In the genomic region with DNA sequence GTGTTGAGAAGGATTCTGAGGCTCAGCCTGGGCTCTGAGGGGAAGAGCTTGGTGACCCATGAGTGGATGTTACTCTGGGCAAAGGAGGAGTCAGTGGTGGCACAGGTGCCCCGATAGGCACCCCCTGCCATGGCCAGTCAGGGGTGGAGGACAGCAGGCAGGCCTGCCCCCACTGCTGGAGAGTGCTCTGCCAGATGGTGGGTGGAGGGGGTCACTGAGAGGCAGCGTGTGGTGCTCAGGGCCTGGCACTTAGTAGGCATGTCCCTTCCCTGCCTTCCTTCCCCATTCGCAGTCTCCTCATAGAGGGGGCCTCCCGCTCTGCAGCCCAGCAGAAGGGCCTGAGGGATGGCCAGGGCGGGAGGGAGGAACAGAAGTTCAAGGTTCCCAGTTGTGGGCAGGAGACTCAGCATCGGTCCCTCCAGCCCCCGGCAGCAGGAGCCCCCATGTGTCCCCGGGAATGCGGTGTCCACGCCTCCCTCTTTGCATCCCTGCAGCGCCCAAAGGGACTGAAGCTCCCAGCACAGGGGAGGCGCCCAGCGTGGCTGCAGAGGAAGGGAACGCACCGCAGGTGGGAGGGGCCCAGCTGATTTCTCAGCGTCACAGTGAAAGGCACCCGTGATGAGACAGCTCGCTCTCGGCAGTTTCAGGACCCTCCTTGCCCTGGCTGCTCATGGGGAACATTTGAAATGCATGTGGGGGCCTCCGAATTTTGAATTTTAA, we compare ENCODE assay signal across 15 cellular contexts. TPM values are rescaled to one million over a fixed set of nuclear protein-coding genes. Genes with fewer than 3 reads are reported as not detected.
DNase-seq lines count a peak whose midpoint lies in the region; ATAC-seq, FAIRE-seq and TF ChIP-seq lines count a peak whose summit lies in the region.
"Had no signal": no experiment of that assay in that cellular context is flagged by ENCODE, and none has a peak within 500 bp of the region (broad histone marks: within the 10 kb centered on the region; RNA-seq: fewer than 3 reads in every experiment).

No MANE protein-coding gene starts in this region.

- 78 to 82% methylated on average over 16 to 18 of the region's 20 CpGs for WGBS in body of pancreas, 2 donors
- WGBS in HepG2 (ENCODE audit: low lambda C conversion rate) = 19% methylated on average over 15 of the region's 20 CpGs

- no TSS peak for BruUV-seq in HepG2 (replicated peaks; lab: Mats Ljungman, UMichigan)

- H3K27ac ChIP-seq in body of pancreas (peak overlapping the region; percentile 69 to 81 (median 76)), tibial artery (peak overlapping the region; percentile 69 to 77), HepG2 (ENCODE audit: extremely low read length, insufficient read depth, low read length) (no peak overlapping the region)

- POLR2A ChIA-PET in activated CD4-positive, alpha-beta T cell treated with anti-CD3 and anti-CD28 coated beads, Interleukin-2, amount 10 ng/mL, durations not matched to agents 7 days and 5 days (lab: Charles Lee) = no interaction called here
- POLR2A ChIA-PET in naive thymus-derived CD8-positive, alpha-beta T cell (lab: Charles Lee) = interaction anchor here (1.3 to 2.2 kb wide), 2 partner anchors 9 to 17 kb away, joined by 3 to 6 read pairs; no protein-coding TSS in a partner anchor
- POLR2A ChIA-PET in HepG2 (lab: Yijun Ruan, JAX) = no interaction called here

- in situ Hi-C loops in HepG2 (cut with HindIII; ENCODE audit: extremely low pct_ligation_motif_present, low pct_unique_long_range_greater_than_20kb) = no loop called here

- no peak overlapping the region for H3K9ac ChIP-seq in HepG2 (ENCODE audit: insufficient read depth, low read depth, low read length)

- no peak overlapping the region for H3K4me2 ChIP-seq in HepG2 (ENCODE audit: low read depth, low read length)

- H3K4me1 Mint-ChIP-seq in activated CD4-positive, alpha-beta T cell treated with anti-CD3 and anti-CD28 coated beads, Interleukin-2, amount 10 ng/mL, durations not matched to agents 7 days and 5 days = peaks cover 3% of the 10 kb centered on the region
- no peaks in the 10 kb centered on the region for H3K4me1 Mint-ChIP-seq in activated CD4-positive, alpha-beta T cell treated with anti-CD3 and anti-CD28 coated beads, Interleukin-2, amount 10 ng/mL, durations not matched to agents 24 days and 14 days
- H3K4me1 Mint-ChIP-seq in naive thymus-derived CD8-positive, alpha-beta T cell = peaks cover 8 to 28% (median 24%) of the 10 kb centered on the region in 4 donors

- no peaks in the 10 kb centered on the region for H3K79me2 ChIP-seq in HepG2 (ENCODE audit: insufficient read depth, low read length)

- no peak overlapping the region for H2AFZ ChIP-seq in HepG2 (ENCODE audit: low read length)

- TF ChIP-seq POLR2A in body of pancreas (IDR thresholded peaks at IDR 0.05) = no peak
- TF ChIP-seq POLR2A in HepG2 (IDR thresholded peaks at IDR 0.05; ENCODE audit: insufficient read depth in 1 of 2, low read depth in 2 of 2, low read length in 2 of 2) = no peak

- H3K4me3 Mint-ChIP-seq in activated CD4-positive, alpha-beta T cell treated with anti-CD3 and anti-CD28 coated beads, Interleukin-2, amount 10 ng/mL, durations not matched to agents 7 days and 5 days = no peak overlapping the region
- H3K4me3 Mint-ChIP-seq in activated CD4-positive, alpha-beta T cell treated with anti-CD3 and anti-CD28 coated beads, Interleukin-2, amount 10 ng/mL, durations not matched to agents 24 days and 14 days = no peak overlapping the region
- peak overlapping the region in 5 of 10 donors; percentile 18 to 62 (median 30) for H3K4me3 Mint-ChIP-seq in naive thymus-derived CD8-positive, alpha-beta T cell
- H3K4me3 Mint-ChIP-seq: naive B cell had no signal

- H3K27ac Mint-ChIP-seq in activated CD4-positive, alpha-beta T cell treated with anti-CD3 and anti-CD28 coated beads, Interleukin-2, amount 10 ng/mL, durations not matched to agents 7 days and 5 days = peak overlapping the region; percentile 36
- no peak overlapping the region for H3K27ac Mint-ChIP-seq in activated CD4-positive, alpha-beta T cell treated with anti-CD3 and anti-CD28 coated beads, Interleukin-2, amount 10 ng/mL, durations not matched to agents 24 days and 14 days
- peak overlapping the region in 6 of 10 donors; percentile 24 to 81 (median 65) for H3K27ac Mint-ChIP-seq in naive thymus-derived CD8-positive, alpha-beta T cell
- H3K27ac Mint-ChIP-seq: IgD-negative memory B cell, naive B cell had no signal

- no peak for ATAC-seq in body of pancreas
- peak; percentile 35 to 70 for ATAC-seq in naive thymus-derived CD8-positive, alpha-beta T cell
- no peak for ATAC-seq in HG03097 (IDR thresholded peaks at IDR 0.05; ENCODE audit: low FRiP score, unreplicated experiment)
- no peak for ATAC-seq in HepG2

- no peak for FAIRE-seq in HepG2 (lab: Jason Lieb, UNC)
- FAIRE-seq: A204.1, endometrium, GM18507 had no signal

- H3K36me3 ChIP-seq in body of pancreas (replicated peaks in 1 of 2; ENCODE audit: insufficient read depth in 1 of 2, low read depth in 2 of 2) (no peaks in the 10 kb centered on the region), tibial artery (no peaks in the 10 kb centered on the region), HepG2 (replicated peaks in 1 of 2; ENCODE audit: control insufficient read depth in 1 of 2, insufficient read depth in 2 of 2, low read length in 2 of 2) (no peaks in the 10 kb centered on the region)

- no peaks in the 10 kb centered on the region for H3K9me3 ChIP-seq in body of pancreas
- H3K9me3 ChIP-seq in tibial artery = peaks cover 0 to 13% (median 9%) of the 10 kb centered on the region in 3 donors
- H3K9me3 ChIP-seq in HepG2 (ENCODE audit: low read length) = no peaks in the 10 kb centered on the region

- H3K27me3 Mint-ChIP-seq in activated CD4-positive, alpha-beta T cell treated with anti-CD3 and anti-CD28 coated beads, Interleukin-2, amount 10 ng/mL, durations not matched to agents 7 days and 5 days = peaks cover 6% of the 10 kb centered on the region
- H3K27me3 Mint-ChIP-seq in activated CD4-positive, alpha-beta T cell treated with anti-CD3 and anti-CD28 coated beads, Interleukin-2, amount 10 ng/mL, durations not matched to agents 24 days and 14 days = peaks cover 10% of the 10 kb centered on the region
- peaks cover 0 to 11% (median 0%) of the 10 kb centered on the region in 5 donors for H3K27me3 Mint-ChIP-seq in naive thymus-derived CD8-positive, alpha-beta T cell

- H3K9me3 Mint-ChIP-seq in activated CD4-positive, alpha-beta T cell treated with anti-CD3 and anti-CD28 coated beads, Interleukin-2, amount 10 ng/mL, durations not matched to agents 7 days and 5 days = no peaks in the 10 kb centered on the region
- H3K9me3 Mint-ChIP-seq in activated CD4-positive, alpha-beta T cell treated with anti-CD3 and anti-CD28 coated beads, Interleukin-2, amount 10 ng/mL, durations not matched to agents 24 days and 14 days = no peaks in the 10 kb centered on the region
- no peaks in the 10 kb centered on the region for H3K9me3 Mint-ChIP-seq in naive thymus-derived CD8-positive, alpha-beta T cell
- H3K9me3 Mint-ChIP-seq: IgD-negative memory B cell had no signal

- H4K20me1 ChIP-seq in HepG2 (ENCODE audit: insufficient read depth, low read length) = no peaks in the 10 kb centered on the region; the same call in 1 of the 2 replicates

- TF ChIP-seq EP300 in HepG2 (IDR thresholded peaks at IDR 0.05; ENCODE audit: low read depth in 2 of 2, low read length in 2 of 2) (no peak), HepG2 (CRISPR knock-in tag; IDR thresholded peaks at IDR 0.05; ENCODE audit: borderline replicate concordance) (no peak)

- no peak for DNase-seq in activated CD4-positive, alpha-beta T cell treated with anti-CD3 and anti-CD28 coated beads, Interleukin-2, amount 10 ng/mL, durations not matched to agents 7 days and 5 days
- DNase-seq in activated CD4-positive, alpha-beta T cell treated with anti-CD3 and anti-CD28 coated beads, Interleukin-2, amount 10 ng/mL, durations not matched to agents 24 days and 14 days = no peak
- DNase-seq in body of pancreas = peak in 1 of 4 donors; percentile 1
- DNase-seq in naive thymus-derived CD8-positive, alpha-beta T cell = peak in 3 of 10 donors; percentile 14 to 34 (median 24)
- peak in 1 of 2 donors; percentile 65 for DNase-seq in tibial artery
- DNase-seq in OCI-M1 (lab: John Stamatoyannopoulos, UW) = no peak
- DNase-seq in HepG2 (ENCODE audit: low spot score) = no peak
- DNase-seq: activated CD4-positive, alpha-beta T cell treated with anti-CD3 and anti-CD28 coated beads for 1 hour; naive B cell; SIG-M5 had no signal

- H3K27me3 ChIP-seq in body of pancreas (no peaks in the 10 kb centered on the region), tibial artery (peaks cover 0 to 13% of the 10 kb centered on the region in 2 donors), HepG2 (ENCODE audit: control insufficient read depth in 1 of 2, insufficient read depth in 2 of 2, low read length in 2 of 2) (peaks cover 42 to 95% of the 10 kb centered on the region in 2 experiments)

- no peaks in the 10 kb centered on the region for H3K36me3 Mint-ChIP-seq in activated CD4-positive, alpha-beta T cell treated with anti-CD3 and anti-CD28 coated beads, Interleukin-2, amount 10 ng/mL, durations not matched to agents 7 days and 5 days (ENCODE audit: low read depth)
- no peaks in the 10 kb centered on the region for H3K36me3 Mint-ChIP-seq in activated CD4-positive, alpha-beta T cell treated with anti-CD3 and anti-CD28 coated beads, Interleukin-2, amount 10 ng/mL, durations not matched to agents 24 days and 14 days (ENCODE audit: low read depth)
- H3K36me3 Mint-ChIP-seq in naive thymus-derived CD8-positive, alpha-beta T cell = no peaks in the 10 kb centered on the region
- H3K36me3 Mint-ChIP-seq: IgD-negative memory B cell, naive B cell had no signal

- H3K4me1 ChIP-seq in body of pancreas (peaks cover 61% of the 10 kb centered on the region), tibial artery (peaks cover 0 to 71% (median 47%) of the 10 kb centered on the region in 4 donors), HepG2 (ENCODE audit: insufficient read depth, low read length) (peaks cover 47% of the 10 kb centered on the region)

- H3K4me3 ChIP-seq in body of pancreas = no peak overlapping the region
- H3K4me3 ChIP-seq in tibial artery = no peak overlapping the region
- H3K4me3 ChIP-seq in HepG2 (replicated peaks in 1 of 3; ENCODE audit: insufficient read depth in 1 of 3, low read depth in 2 of 3, low read length in 3 of 3) = no peak overlapping the region; a peak in 1 of 6 replicates

- CTCF ChIA-PET in activated CD4-positive, alpha-beta T cell treated with anti-CD3 and anti-CD28 coated beads, Interleukin-2, amount 10 ng/mL, durations not matched to agents 7 days and 5 days (lab: Charles Lee) = no interaction called here
- CTCF ChIA-PET in HepG2 (lab: Yijun Ruan, JAX; ENCODE audit: low intra/inter-chr PET ratio, low total read pairs) = interaction anchor here (3.5 kb wide), 1 partner anchor 78 kb away, joined by 20 read pairs; no protein-coding TSS in a partner anchor

- TF ChIP-seq RAD21 in HepG2 (CRISPR knock-in tag; IDR thresholded peaks at IDR 0.05) = no peak

- intact Hi-C loops in activated CD4-positive, alpha-beta T cell treated with anti-CD3 and anti-CD28 coated beads, Interleukin-2, amount 10 ng/mL, durations not matched to agents 24 days and 14 days (cut with micrococcal nuclease) = no loop called here
- intact Hi-C loops in body of pancreas (cut with DNase I) = no loop called here
- intact Hi-C loops in tibial artery (cut with DNase I; ENCODE audit: low total_unique reads) = no loop called here
- intact Hi-C loops in HepG2 (cut with micrococcal nuclease; ENCODE audit: unreplicated experiment) = no loop called here

- no peak for TF ChIP-seq CTCF in body of pancreas (IDR thresholded peaks at IDR 0.05)
- TF ChIP-seq CTCF in tibial artery (IDR thresholded peaks at IDR 0.05) = no peak
- TF ChIP-seq CTCF in HepG2 (CRISPR knock-in tag; IDR thresholded peaks at IDR 0.05) = no peak

RNA-seq across cellular contexts. Expression of a gene that starts 5.7 kb away (rescaled TPM):
- total RNA-seq in activated CD4-positive, alpha-beta T cell treated with anti-CD3 and anti-CD28 coated beads, Interleukin-2, amount 10 ng/mL, durations not matched to agents 7 days and 5 days = 1 to 10 TPM; 6.1 to 8.6 TPM
- total RNA-seq in activated CD4-positive, alpha-beta T cell treated with anti-CD3 and anti-CD28 coated beads, Interleukin-2, amount 10 ng/mL, durations not matched to agents 24 days and 14 days = 1.3 and 1.9 TPM in 2 replicates
- 10 to 100 TPM; 13.5 to 33.0 TPM for total RNA-seq in body of pancreas
- total RNA-seq in naive thymus-derived CD8-positive, alpha-beta T cell = 10 to 100 TPM; 91.8 to 99.9 TPM
- 1 to 10 TPM in 2 of 3 donors, under 1 TPM in 1; 0.60 to 3.0 (median 1.4) TPM for polyA plus RNA-seq in naive thymus-derived CD8-positive, alpha-beta T cell
- total RNA-seq in HepG2 (2016; rRNA removed; fragmentation: Illumina TruSeq; extraction: Trizol) = 0.15 TPM in 1 of 2 replicates, not detected in the other
- total RNA-seq in HepG2 (2016; cell fraction: cytosol; rRNA removed; fragmentation: Illumina TruSeq; extraction: Trizol; ENCODE audit: low read depth) = 0.09 and 0.10 TPM in 2 replicates
- 0.03 and 0.26 TPM in 2 replicates for total RNA-seq in HepG2 (2016; cell fraction: insoluble cytoplasmic fraction; rRNA removed; fragmentation: Illumina TruSeq; extraction: Trizol)
- 0.10 and 0.12 TPM in 2 replicates for total RNA-seq in HepG2 (2016; cell fraction: membrane; rRNA removed; fragmentation: Illumina TruSeq; extraction: Trizol)
- total RNA-seq in HepG2 (2016; cell fraction: nucleus; rRNA removed; fragmentation: Illumina TruSeq; extraction: Trizol) = 0.13 and 0.62 TPM in 2 replicates
- 0.35 and 0.65 TPM in 2 replicates for polyA plus RNA-seq in HepG2 (2011; rRNA removed)
- 0.06 and 0.32 TPM in 2 replicates for polyA plus RNA-seq in HepG2 (2011; cell fraction: cytosol; rRNA removed)
- polyA plus RNA-seq in HepG2 (2011; cell fraction: nucleus; rRNA removed) = 1.2 and 1.4 TPM in 2 replicates
- polyA plus RNA-seq in HepG2 (2012) = 0.31 and 0.46 TPM in 2 replicates
- 0.03 and 0.10 TPM in 2 replicates for polyA plus RNA-seq in HepG2 (2016; cell fraction: cytosol; fragmentation: Illumina TruSeq; extraction: Trizol; ENCODE audit: low read depth)
- polyA plus RNA-seq in HepG2 (2016; cell fraction: insoluble cytoplasmic fraction; fragmentation: Illumina TruSeq; extraction: Trizol; ENCODE audit: low read depth) = 0.04 and 0.24 TPM in 2 replicates
- 0.02 and 0.09 TPM in 2 replicates for polyA plus RNA-seq in HepG2 (2016; cell fraction: membrane; fragmentation: Illumina TruSeq; extraction: Trizol; ENCODE audit: low read depth)
- polyA plus RNA-seq in HepG2 (2016; cell fraction: nucleus; fragmentation: Illumina TruSeq; extraction: Trizol; ENCODE audit: insufficient read depth, low read depth) = 0.19 and 1.7 TPM in 2 replicates
- polyA minus RNA-seq in HepG2 (2011; rRNA and poly(A)+ RNA removed; ENCODE audit: low replicate concordance) = 0.96 and 3.2 TPM in 2 replicates
- polyA minus RNA-seq in HepG2 (2011; cell fraction: cytosol; rRNA and poly(A)+ RNA removed) = 0.44 and 0.79 TPM in 2 replicates
- 0.52 and 0.99 TPM in 2 replicates for polyA minus RNA-seq in HepG2 (2011; cell fraction: nucleus; rRNA and poly(A)+ RNA removed)

Comparison
In these comparisons a context has a peak if more than half of its experiments do, and no peak if none do; other contexts are left out.
1. ATAC-seq: peak in naive thymus-derived CD8-positive, alpha-beta T cell (2 of 2); none in body of pancreas (single experiment), HG03097 (single experiment) and HepG2 (single experiment).